In the genomic region with DNA sequence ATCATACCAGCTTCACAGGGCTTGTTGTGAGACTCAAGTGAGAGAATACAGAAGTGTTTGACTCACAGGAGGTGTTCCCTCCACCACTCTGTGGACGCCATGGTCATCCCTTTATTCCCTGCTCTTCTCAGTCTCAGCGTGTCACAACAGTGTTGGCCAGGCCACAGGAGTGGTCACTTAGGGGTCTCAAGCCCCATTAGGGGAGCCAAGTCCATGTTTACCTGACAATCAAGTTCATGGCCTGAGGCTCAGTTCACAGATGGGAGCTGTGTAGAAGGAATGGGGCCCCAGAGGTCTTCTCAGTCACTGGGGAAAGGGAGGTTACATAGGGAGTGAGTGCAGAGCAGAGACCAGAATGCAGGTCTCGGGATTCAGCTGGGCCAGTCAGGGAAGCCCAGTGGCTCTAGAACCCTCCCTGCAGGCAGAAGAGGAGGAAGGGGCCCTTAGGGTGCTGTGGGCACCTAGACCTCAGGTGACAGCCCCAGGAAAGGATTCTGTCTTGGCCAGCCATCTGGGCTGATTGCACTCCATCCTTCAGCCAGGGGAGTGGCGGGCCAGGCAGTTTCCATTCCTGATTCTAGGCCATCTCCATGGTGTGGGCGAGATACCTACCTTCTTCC, we compare ENCODE assay signal across 1 cellular context.
A peak's percentile ranks its signal among the peaks of the same experiment; 100 is the strongest.
TF ChIP-seq lines count a peak whose summit lies in the region.

No MANE protein-coding gene starts in this region.

TF ChIP-seq in HepG2, 621 proteins besides CTCF, POLR2A, EP300 and RAD21 (continued from another document and continues in another):
- TF ChIP-seq KIAA2018 (CRISPR knock-in tag; IDR thresholded peaks at IDR 0.05; ENCODE audit: borderline replicate concordance) (no peak), ZNF33A (CRISPR knock-in tag; IDR thresholded peaks at IDR 0.05; ENCODE audit: borderline replicate concordance) (no peak), REST (IDR thresholded peaks at IDR 0.05; ENCODE audit: borderline replicate concordance in 1 of 2, low read depth in 1 of 2, low read length in 2 of 2) (no peak), DNMT1 (CRISPR knock-in tag; IDR thresholded peaks at IDR 0.05) (no peak), ZBTB7B (CRISPR knock-in tag; IDR thresholded peaks at IDR 0.05) (peak; percentile 65; the same call in 1 of the 2 replicates), NFKB2 (CRISPR knock-in tag; IDR thresholded peaks at IDR 0.05; ENCODE audit: borderline replicate concordance) (no peak), ZNF605 (CRISPR knock-in tag; IDR thresholded peaks at IDR 0.05) (no peak), FLYWCH1 (CRISPR knock-in tag; IDR thresholded peaks at IDR 0.05) (no peak), ZNF484 (CRISPR knock-in tag; IDR thresholded peaks at IDR 0.05; ENCODE audit: borderline replicate concordance, low read depth) (no peak), CENPBD1 (CRISPR knock-in tag; IDR thresholded peaks at IDR 0.05; ENCODE audit: borderline replicate concordance, low read depth) (no peak), ZNF317 (CRISPR knock-in tag; IDR thresholded peaks at IDR 0.05) (no peak), ZNF607 (CRISPR knock-in tag; IDR thresholded peaks at IDR 0.05; ENCODE audit: borderline replicate concordance) (no peak), ETV6 (CRISPR knock-in tag; conservative IDR thresholded peaks at IDR 0.05) (no peak), NFRKB (IDR thresholded peaks at IDR 0.05) (no peak), NR2F6 (IDR thresholded peaks at IDR 0.05) (peak; percentile 31; the same call in 1 of the 2 replicates), NR2F6 (CRISPR knock-in tag; IDR thresholded peaks at IDR 0.05) (no peak), ATF7 (IDR thresholded peaks at IDR 0.05) (no peak), ATF7 (CRISPR knock-in tag; IDR thresholded peaks at IDR 0.05) (no peak), HMGXB3 (CRISPR knock-in tag; IDR thresholded peaks at IDR 0.05; ENCODE audit: borderline replicate concordance) (no peak), GTF2F1 (IDR thresholded peaks at IDR 0.05; ENCODE audit: low read length) (no peak), ZNF20 (CRISPR knock-in tag; IDR thresholded peaks at IDR 0.05) (no peak)
- TF ChIP-seq, protein P1, sequence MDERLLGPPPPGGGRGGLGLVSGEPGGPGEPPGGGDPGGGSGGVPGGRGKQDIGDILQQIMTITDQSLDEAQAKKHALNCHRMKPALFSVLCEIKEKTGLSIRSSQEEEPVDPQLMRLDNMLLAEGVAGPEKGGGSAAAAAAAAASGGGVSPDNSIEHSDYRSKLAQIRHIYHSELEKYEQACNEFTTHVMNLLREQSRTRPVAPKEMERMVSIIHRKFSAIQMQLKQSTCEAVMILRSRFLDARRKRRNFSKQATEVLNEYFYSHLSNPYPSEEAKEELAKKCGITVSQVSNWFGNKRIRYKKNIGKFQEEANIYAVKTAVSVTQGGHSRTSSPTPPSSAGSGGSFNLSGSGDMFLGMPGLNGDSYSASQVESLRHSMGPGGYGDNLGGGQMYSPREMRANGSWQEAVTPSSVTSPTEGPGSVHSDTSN (CRISPR knock-in tag; IDR thresholded peaks at IDR 0.05), result no peak
- TF ChIP-seq, protein P2, sequence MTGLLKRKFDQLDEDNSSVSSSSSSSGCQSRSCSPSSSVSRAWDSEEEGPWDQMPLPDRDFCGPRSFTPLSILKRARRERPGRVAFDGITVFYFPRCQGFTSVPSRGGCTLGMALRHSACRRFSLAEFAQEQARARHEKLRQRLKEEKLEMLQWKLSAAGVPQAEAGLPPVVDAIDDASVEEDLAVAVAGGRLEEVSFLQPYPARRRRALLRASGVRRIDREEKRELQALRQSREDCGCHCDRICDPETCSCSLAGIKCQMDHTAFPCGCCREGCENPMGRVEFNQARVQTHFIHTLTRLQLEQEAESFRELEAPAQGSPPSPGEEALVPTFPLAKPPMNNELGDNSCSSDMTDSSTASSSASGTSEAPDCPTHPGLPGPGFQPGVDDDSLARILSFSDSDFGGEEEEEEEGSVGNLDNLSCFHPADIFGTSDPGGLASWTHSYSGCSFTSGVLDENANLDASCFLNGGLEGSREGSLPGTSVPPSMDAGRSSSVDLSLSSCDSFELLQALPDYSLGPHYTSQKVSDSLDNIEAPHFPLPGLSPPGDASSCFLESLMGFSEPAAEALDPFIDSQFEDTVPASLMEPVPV (CRISPR knock-in tag; IDR thresholded peaks at IDR 0.05), result no peak
- TF ChIP-seq, protein P3, sequence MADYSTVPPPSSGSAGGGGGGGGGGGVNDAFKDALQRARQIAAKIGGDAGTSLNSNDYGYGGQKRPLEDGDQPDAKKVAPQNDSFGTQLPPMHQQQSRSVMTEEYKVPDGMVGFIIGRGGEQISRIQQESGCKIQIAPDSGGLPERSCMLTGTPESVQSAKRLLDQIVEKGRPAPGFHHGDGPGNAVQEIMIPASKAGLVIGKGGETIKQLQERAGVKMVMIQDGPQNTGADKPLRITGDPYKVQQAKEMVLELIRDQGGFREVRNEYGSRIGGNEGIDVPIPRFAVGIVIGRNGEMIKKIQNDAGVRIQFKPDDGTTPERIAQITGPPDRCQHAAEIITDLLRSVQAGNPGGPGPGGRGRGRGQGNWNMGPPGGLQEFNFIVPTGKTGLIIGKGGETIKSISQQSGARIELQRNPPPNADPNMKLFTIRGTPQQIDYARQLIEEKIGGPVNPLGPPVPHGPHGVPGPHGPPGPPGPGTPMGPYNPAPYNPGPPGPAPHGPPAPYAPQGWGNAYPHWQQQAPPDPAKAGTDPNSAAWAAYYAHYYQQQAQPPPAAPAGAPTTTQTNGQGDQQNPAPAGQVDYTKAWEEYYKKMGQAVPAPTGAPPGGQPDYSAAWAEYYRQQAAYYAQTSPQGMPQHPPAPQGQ (CRISPR knock-in tag; IDR thresholded peaks at IDR 0.05; ENCODE audit: borderline replicate concordance), result no peak
